In the genomic region with DNA sequence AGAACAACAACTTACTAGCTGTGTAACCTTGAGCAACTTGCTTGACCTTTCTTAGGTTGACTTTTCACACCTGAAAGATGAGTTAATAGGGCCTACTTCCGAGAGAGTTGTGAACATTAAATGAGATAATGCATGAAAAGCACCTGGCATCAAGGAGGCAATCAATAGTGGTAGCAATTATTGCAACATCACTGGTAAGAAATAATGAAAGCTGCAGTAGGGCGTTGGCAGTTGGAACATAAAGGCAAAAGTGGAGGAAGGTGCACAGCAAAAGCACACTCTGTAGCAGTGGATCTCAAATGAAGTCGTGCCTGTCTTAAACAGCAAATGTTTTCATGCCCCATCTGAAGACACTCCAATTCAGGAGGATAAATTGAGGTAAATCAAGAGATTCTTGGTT, we compare ENCODE assay signal across 33 cellular contexts.
"Had no signal": no experiment of that assay in that cellular context is flagged by ENCODE, and none has a peak within 500 bp of the region (broad histone marks: within the 10 kb centered on the region; RNA-seq: fewer than 3 reads in every experiment).

No MANE protein-coding gene starts in this region.

- DNase-seq: activated B cell treated with CpG ODN at 0.5 μM for 24 hours; activated CD4-positive, alpha-beta memory T cell treated with anti-CD3 and anti-CD28 coated beads for 36 hours; activated CD4-positive, alpha-beta T cell treated with anti-CD3 and anti-CD28 coated beads for 4 hours; activated CD4-positive, alpha-beta T cell treated with anti-CD3 and anti-CD28 coated beads, Interleukin-2, amount 10 ng/mL, durations not matched to agents 24 days and 14 days; activated CD4-positive, alpha-beta T cell treated with anti-CD3 and anti-CD28 coated beads, Interleukin-2, amount 50 U/mL, for 1 hour; activated CD4-positive, alpha-beta T cell treated with anti-CD3 and anti-CD28 coated beads, Interleukin-2, amount 50 U/mL, for 4 hours; activated CD4-positive, CD25-positive, alpha-beta regulatory T cell treated with anti-CD3 and anti-CD28 coated beads, Interleukin-2, amount 50 U/mL, for 72 hours; activated CD8-positive, alpha-beta memory T cell treated with anti-CD3 and anti-CD28 coated beads, Interleukin-2, amount 50 U/mL, for 4 hours; activated CD8-positive, alpha-beta T cell treated with anti-CD3 and anti-CD28 coated beads for 36 hours; activated effector memory CD4-positive, alpha-beta T cell treated with anti-CD3 and anti-CD28 coated beads, Interleukin-2, amount 50 U/mL, for 16 hours; activated gamma-delta T cell treated with Interleukin-2 at 50 U/mL for 16 hours; activated naive CD4-positive, alpha-beta T cell; activated naive CD4-positive, alpha-beta T cell treated with anti-CD3 and anti-CD28 coated beads for 36 hours; activated naive CD4-positive, alpha-beta T cell treated with anti-CD3 and anti-CD28 coated beads, Interleukin-2, amount 50 U/mL, for 16 hours; activated naive CD8-positive, alpha-beta T cell treated with anti-CD3 and anti-CD28 coated beads for 36 hours; activated T-cell treated with anti-CD3 and anti-CD28 coated beads for 4 hours; activated T-cell treated with anti-CD3 and anti-CD28 coated beads, Interleukin-2, amount 50 U/mL, for 1 hour; activated T-cell treated with anti-CD3 and anti-CD28 coated beads, Interleukin-2, amount 50 U/mL, for 4 hours; activated T-cell treated with anti-CD3 and anti-CD28 coated beads, Interleukin-2, amount 50 U/mL, for 72 hours; adrenal gland; amniotic stem cell; aorta; body of pancreas; brain microvascular endothelial cell; central memory CD4-positive, alpha-beta T cell; T-helper 2 cell; T-helper 9 cell had no signal

- H3K4me3 ChIP-seq: adrenal gland, body of pancreas, breast epithelium had no signal

- ATAC-seq: activated CD8-positive, alpha-beta T cell treated with anti-CD3 and anti-CD28 coated beads for 36 hours; activated naive CD4-positive, alpha-beta T cell treated with anti-CD3 and anti-CD28 coated beads, Interleukin-2, amount 50 U/mL, for 72 hours; activated T-cell treated with anti-CD3 and anti-CD28 coated beads, Interleukin-2, amount 50 U/mL, for 4 hours; activated T-cell treated with anti-CD3 and anti-CD28 coated beads, Interleukin-2, amount 50 U/mL, for 72 hours; activated T-helper 17 cell treated with anti-CD3 and anti-CD28 coated beads, Interleukin-2, amount 50 U/mL, for 72 hours; body of pancreas had no signal

- H3K9me3 ChIP-seq: adrenal gland, body of pancreas, breast epithelium had no signal

- H3K4me1 ChIP-seq: adrenal gland, body of pancreas, breast epithelium had no signal

- FAIRE-seq: astrocyte, TTC549 had no signal

- H3K27ac ChIP-seq: adrenal gland, body of pancreas, brain microvascular endothelial cell, breast epithelium, VCaP had no signal

- H3K27me3 ChIP-seq: adrenal gland, body of pancreas, brain microvascular endothelial cell, breast epithelium had no signal

- H3K36me3 ChIP-seq: adrenal gland, brain microvascular endothelial cell, breast epithelium had no signal
